ENCODE assay signal across 14 cellular contexts in genomic region chr1:155094622-155094948, GRCh38. TPM values are rescaled to one million over a fixed set of nuclear protein-coding genes. Genes with fewer than 3 reads are reported as not detected.
DNase-seq lines count a peak whose midpoint lies in the region; ATAC-seq and TF ChIP-seq lines count a peak whose summit lies in the region.
"Had no signal": no experiment of that assay in that cellular context is flagged by ENCODE, and none has a peak within 500 bp of the region (broad histone marks: within the 10 kb centered on the region; RNA-seq: fewer than 3 reads in every experiment).

No MANE protein-coding gene starts in this region.

- H3K9me3 ChIP-seq in heart right ventricle = no peaks in the 10 kb centered on the region
- H3K9me3 ChIP-seq in right lobe of liver = no peaks in the 10 kb centered on the region
- H3K9me3 ChIP-seq: tibial nerve had no signal

- no peaks in the 10 kb centered on the region for H3K36me3 ChIP-seq in heart right ventricle
- no peaks in the 10 kb centered on the region for H3K36me3 ChIP-seq in right lobe of liver
- H3K36me3 ChIP-seq: tibial nerve had no signal

- 86 to 87% methylated on average over 2 of the region's 2 CpGs for WGBS in heart right ventricle, 2 donors
- WGBS in right lobe of liver (ENCODE audit: insufficient coverage, low coverage, low lambda C conversion rate, missing lambda C conversion rate) = 78% methylated on average over 2 of the region's 2 CpGs

- H3K27ac ChIP-seq in heart right ventricle = peak overlapping the region in 8 of 10 donors; percentile 13 to 68 (median 40)
- peak overlapping the region; percentile 55 to 76 (median 66) for H3K27ac ChIP-seq in right lobe of liver
- H3K27ac ChIP-seq: HL-60, PC-9 had no signal

- TF ChIP-seq CTCF in heart right ventricle (IDR thresholded peaks at IDR 0.05) (peak in 1 of 9 donors; percentile 1), right lobe of liver (IDR thresholded peaks at IDR 0.05) (peak in 1 of 4 donors; percentile 9)

- H3K4me1 ChIP-seq in heart right ventricle (peaks cover 0 to 25% (median 19%) of the 10 kb centered on the region in 9 donors), right lobe of liver (peaks cover 0 to 25% (median 11%) of the 10 kb centered on the region in 4 donors)

- no peak for DNase-seq in heart right ventricle
- DNase-seq in Right ventricle myocardium superior = no peak
- DNase-seq in right lobe of liver = peak in 1 of 3 donors; percentile 37
- no peak for DNase-seq in SHP77 (lab: John Stamatoyannopoulos, UW)
- DNase-seq in stimulated activated CD4-positive, alpha-beta T cell treated with anti-CD3 and anti-CD28 coated beads, Interleukin-2, amount 100 ng/mL, for 48 hours = no peak
- DNase-seq: activated CD4-positive, alpha-beta T cell treated with anti-CD3 and anti-CD28 coated beads, Interleukin-2, amount 50 U/mL, for 4 hours; activated gamma-delta T cell; immature natural killer cell had no signal

- no peak for TF ChIP-seq POLR2A in right lobe of liver (IDR thresholded peaks at IDR 0.05)

- ATAC-seq in heart right ventricle = peak in 1 of 8 donors; percentile 21
- ATAC-seq in Right ventricle myocardium superior (ENCODE audit: poor library complexity) = no peak
- ATAC-seq in right lobe of liver = no peak
- no peak for ATAC-seq in GM21576 (IDR thresholded peaks at IDR 0.05; ENCODE audit: unreplicated experiment)

- peak overlapping the region in 1 of 10 donors; percentile 5 for H3K4me3 ChIP-seq in heart right ventricle
- no peak overlapping the region for H3K4me3 ChIP-seq in right lobe of liver
- H3K4me3 ChIP-seq: GM12878, PC-9, tibial nerve had no signal

- intact Hi-C loops in heart right ventricle (cut with DNase I) (loop anchor here in 9 of 10 donors (1.0 to 5.0 kb wide), 5 partner anchors 33 to 73 kb away; partner anchors contain the start of gene EFNA1 (in 6 of the 9)), Right ventricle myocardium superior (cut with DNase I) (loop anchor here (5.0 kb wide), 1 partner anchor 33 kb away; the partner anchor contains the start of gene EFNA1), right lobe of liver (cut with DNase I) (loop anchor here (5.0 kb wide), 1 partner anchor 73 kb away; no protein-coding TSS in a partner anchor)

- H3K27me3 ChIP-seq in heart right ventricle (peaks cover 0 to 8% (median 0%) of the 10 kb centered on the region in 7 donors), right lobe of liver (no peaks in the 10 kb centered on the region)
- H3K27me3 ChIP-seq: tibial nerve had no signal

RNA-seq across cellular contexts. Expression of gene EFNA3, which starts 15.9 kb away (rescaled TPM):
- total RNA-seq in heart right ventricle = 1 to 10 TPM in 1 of 10 donors, under 1 TPM in 8, not detected in 1; 0.23 to 1.9 (median 0.46) TPM
- 1 to 10 TPM in 1 of 2 donors, under 1 TPM in 1; 0.95 to 1.8 TPM for polyA plus RNA-seq in heart right ventricle
- total RNA-seq in Right ventricle myocardium superior = 0.75 TPM
- 1 to 10 TPM in 4 of 6 experiments, under 1 TPM in 2; 0.26 to 4.0 (median 2.5) TPM for total RNA-seq in right lobe of liver

RNA-seq across cellular contexts. Expression of gene EFNA4, which starts 31.0 kb away (rescaled TPM):
- total RNA-seq in heart right ventricle (1 to 10 TPM in 8 of 10 donors, under 1 TPM in 2; 0.49 to 2.8 (median 1.8) TPM), Right ventricle myocardium superior (2.6 TPM), right lobe of liver (1 to 10 TPM; 2.3 to 6.4 (median 3.0) TPM)
- 1 to 10 TPM; 4.2 to 5.4 TPM for polyA plus RNA-seq in heart right ventricle

RNA-seq across cellular contexts. Expression of gene EFNA1, which starts 33.1 kb away (rescaled TPM):
- 10 to 100 TPM; 28.9 to 50.0 (median 35.6) TPM for total RNA-seq in heart right ventricle
- 100 to 1,000 TPM in 1 of 2 donors, 10 to 100 TPM in 1; 44.2 to 104 TPM for polyA plus RNA-seq in heart right ventricle
- 41.5 TPM for total RNA-seq in Right ventricle myocardium superior
- total RNA-seq in right lobe of liver = 100 to 1,000 TPM in 5 of 6 experiments, 10 to 100 TPM in 1; 87.5 to 419 (median 196) TPM
- total RNA-seq: T-helper 2 cell treated with Interferon-gamma antibody and Interleukin-4, amounts not matched to agents 100 ng/mL and 5 ng/mL, for 36 hours had no signal

RNA-seq across cellular contexts. Expression of gene SLC50A1, which starts 41.1 kb away (rescaled TPM):
- 10 to 100 TPM in 2 of 10 donors, 1 to 10 TPM in 8; 5.5 to 16.8 (median 7.9) TPM for total RNA-seq in heart right ventricle
- 10 to 100 TPM; 23.2 to 33.7 TPM for polyA plus RNA-seq in heart right ventricle
- 7.1 TPM for total RNA-seq in Right ventricle myocardium superior
- total RNA-seq in right lobe of liver = 10 to 100 TPM; 16.2 to 28.1 (median 24.4) TPM

RNA-seq across cellular contexts. Expression of gene ADAM15, which starts 43.5 kb away (rescaled TPM):
- total RNA-seq in heart right ventricle = 100 to 1,000 TPM in 1 of 10 donors, 10 to 100 TPM in 9; 46.7 to 146 (median 58.5) TPM
- polyA plus RNA-seq in heart right ventricle = 100 to 1,000 TPM; 144 to 305 TPM
- 77.6 TPM for total RNA-seq in Right ventricle myocardium superior
- 10 to 100 TPM; 16.2 to 33.9 (median 26.4) TPM for total RNA-seq in right lobe of liver
